1 cellular context compared by ENCODE assay signal in the genomic region with DNA sequence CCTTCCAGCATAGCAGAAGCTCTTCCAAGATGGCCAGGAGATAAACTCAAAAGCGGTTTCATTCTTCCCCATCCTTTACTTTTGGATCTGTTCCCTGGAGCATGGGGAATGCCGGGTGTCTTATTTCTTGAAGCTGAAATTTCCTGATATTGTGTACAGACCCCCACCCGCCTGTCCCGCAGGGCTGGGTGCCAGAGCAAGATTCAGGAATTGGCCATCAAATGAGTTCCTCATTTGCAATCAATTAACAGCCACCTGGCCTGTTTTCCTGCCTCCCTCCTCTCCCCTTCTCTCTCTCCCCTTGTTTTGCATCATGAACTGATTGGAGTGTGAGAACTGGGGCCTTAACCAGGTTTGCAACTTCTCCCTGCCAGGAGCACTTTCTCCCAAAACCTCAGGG.
TF ChIP-seq lines count a peak whose summit lies in the region.

No MANE protein-coding gene starts in this region.

TF ChIP-seq in IMR-90, 13 proteins besides CTCF, POLR2A, EP300 and RAD21:
- TF ChIP-seq NFE2L2 (IDR thresholded peaks at IDR 0.05; ENCODE audit: low read depth, low read length) (no peak), FOS (IDR thresholded peaks at IDR 0.05; ENCODE audit: low read depth, low read length) (no peak), CEBPB (IDR thresholded peaks at IDR 0.05; ENCODE audit: low read depth, low read length) (no peak), CHD1 (IDR thresholded peaks at IDR 0.05; ENCODE audit: low read depth, low read length) (no peak), SMC3 (IDR thresholded peaks at IDR 0.05; ENCODE audit: low read depth, low read length) (no peak), MAFK (IDR thresholded peaks at IDR 0.05; ENCODE audit: low read depth, low read length) (no peak), RCOR1 (IDR thresholded peaks at IDR 0.05; ENCODE audit: insufficient replicate concordance, low read length) (no peak), MXI1 (IDR thresholded peaks at IDR 0.05; ENCODE audit: borderline replicate concordance, low read depth, low read length) (no peak), RFX5 (IDR thresholded peaks at IDR 0.05; ENCODE audit: low read depth, low read length) (no peak), MAZ (IDR thresholded peaks at IDR 0.05; ENCODE audit: borderline replicate concordance, low read depth, low read length) (no peak), BHLHE40 (IDR thresholded peaks at IDR 0.05; ENCODE audit: low read depth, low read length) (no peak)
- TF ChIP-seq, protein P1, sequence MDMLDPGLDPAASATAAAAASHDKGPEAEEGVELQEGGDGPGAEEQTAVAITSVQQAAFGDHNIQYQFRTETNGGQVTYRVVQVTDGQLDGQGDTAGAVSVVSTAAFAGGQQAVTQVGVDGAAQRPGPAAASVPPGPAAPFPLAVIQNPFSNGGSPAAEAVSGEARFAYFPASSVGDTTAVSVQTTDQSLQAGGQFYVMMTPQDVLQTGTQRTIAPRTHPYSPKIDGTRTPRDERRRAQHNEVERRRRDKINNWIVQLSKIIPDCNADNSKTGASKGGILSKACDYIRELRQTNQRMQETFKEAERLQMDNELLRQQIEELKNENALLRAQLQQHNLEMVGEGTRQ (IDR thresholded peaks at IDR 0.05; ENCODE audit: low read depth, low read length), result no peak
- TF ChIP-seq, protein P2, sequence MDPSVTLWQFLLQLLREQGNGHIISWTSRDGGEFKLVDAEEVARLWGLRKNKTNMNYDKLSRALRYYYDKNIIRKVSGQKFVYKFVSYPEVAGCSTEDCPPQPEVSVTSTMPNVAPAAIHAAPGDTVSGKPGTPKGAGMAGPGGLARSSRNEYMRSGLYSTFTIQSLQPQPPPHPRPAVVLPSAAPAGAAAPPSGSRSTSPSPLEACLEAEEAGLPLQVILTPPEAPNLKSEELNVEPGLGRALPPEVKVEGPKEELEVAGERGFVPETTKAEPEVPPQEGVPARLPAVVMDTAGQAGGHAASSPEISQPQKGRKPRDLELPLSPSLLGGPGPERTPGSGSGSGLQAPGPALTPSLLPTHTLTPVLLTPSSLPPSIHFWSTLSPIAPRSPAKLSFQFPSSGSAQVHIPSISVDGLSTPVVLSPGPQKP (IDR thresholded peaks at IDR 0.05; ENCODE audit: borderline replicate concordance, low read depth, low read length), result no peak
